ENCODE assay signal across 24 cellular contexts in the genomic region with DNA sequence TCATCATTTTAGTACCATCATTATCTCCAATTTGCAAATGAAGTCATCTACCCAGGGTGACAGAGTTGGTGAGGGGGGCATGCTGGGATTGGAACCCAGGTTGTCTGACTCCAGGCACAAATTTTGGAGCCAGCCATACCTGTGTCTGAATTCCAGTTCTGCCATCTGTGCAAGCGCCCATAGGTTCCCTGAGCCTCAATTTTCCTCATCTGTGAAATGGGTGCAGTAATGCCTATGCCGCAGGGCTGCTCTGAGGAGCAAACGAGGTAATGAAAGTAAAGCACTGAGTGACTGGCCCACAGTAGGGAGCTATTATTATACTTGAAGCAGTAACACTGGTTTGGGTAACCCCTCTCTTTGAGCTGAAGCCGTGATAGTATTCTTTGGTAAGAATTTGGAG.
"Had no signal": no experiment of that assay in that cellular context is flagged by ENCODE, and none has a peak within 500 bp of the region (broad histone marks: within the 10 kb centered on the region; RNA-seq: fewer than 3 reads in every experiment).

No MANE protein-coding gene starts in this region.

- FAIRE-seq: astrocyte, bronchial epithelial cell had no signal

- H3K9me3 ChIP-seq: psoas muscle, thoracic aorta, upper lobe of left lung had no signal

- H3K4me3 ChIP-seq: coronary artery, psoas muscle, skin epidermis, thoracic aorta, upper lobe of left lung had no signal

- ATAC-seq: activated CD4-positive, alpha-beta T cell treated with anti-CD3 and anti-CD28 coated beads for 36 hours; activated naive CD4-positive, alpha-beta T cell treated with anti-CD3 and anti-CD28 coated beads, Interleukin-2, amount 50 U/mL, for 72 hours; activated T-helper 17 cell treated with anti-CD3 and anti-CD28 coated beads, Interleukin-2, amount 50 U/mL, for 72 hours; natural killer cell; psoas muscle; stimulated activated memory B cell treated with anti-CD40 and anti-IgM and Interleukin-4, amounts not matched to agents 10 μg/mL and 1 μg/mL and 100 μg/mL, for 72 hours had no signal

- DNase-seq: activated CD4-positive, alpha-beta T cell treated with anti-CD3 and anti-CD28 coated beads for 36 hours; activated CD4-positive, alpha-beta T cell treated with anti-CD3 and anti-CD28 coated beads, Interleukin-2, amount 50 U/mL, for 4 hours; activated CD8-positive, alpha-beta memory T cell treated with anti-CD3 and anti-CD28 coated beads for 24 hours; activated CD8-positive, alpha-beta memory T cell treated with anti-CD3 and anti-CD28 coated beads, Interleukin-2, amount 50 U/mL, for 4 hours; activated T-cell treated with anti-CD3 and anti-CD28 coated beads, Interleukin-2, amount 50 U/mL, for 24 hours; cerebellar nuclear complex; foreskin fibroblast; kidney glomerular epithelial cell; left ventricle myocardium superior; mammary epithelial cell; midbrain; natural killer cell; psoas muscle; T-helper 9 cell; upper lobe of left lung had no signal

- H3K27me3 ChIP-seq: upper lobe of left lung had no signal

- H3K36me3 ChIP-seq: upper lobe of left lung had no signal

- H3K27ac ChIP-seq: epithelial cell of prostate, psoas muscle had no signal
